Comparison of ENCODE assay signal across 8 cellular contexts in the genomic region with DNA sequence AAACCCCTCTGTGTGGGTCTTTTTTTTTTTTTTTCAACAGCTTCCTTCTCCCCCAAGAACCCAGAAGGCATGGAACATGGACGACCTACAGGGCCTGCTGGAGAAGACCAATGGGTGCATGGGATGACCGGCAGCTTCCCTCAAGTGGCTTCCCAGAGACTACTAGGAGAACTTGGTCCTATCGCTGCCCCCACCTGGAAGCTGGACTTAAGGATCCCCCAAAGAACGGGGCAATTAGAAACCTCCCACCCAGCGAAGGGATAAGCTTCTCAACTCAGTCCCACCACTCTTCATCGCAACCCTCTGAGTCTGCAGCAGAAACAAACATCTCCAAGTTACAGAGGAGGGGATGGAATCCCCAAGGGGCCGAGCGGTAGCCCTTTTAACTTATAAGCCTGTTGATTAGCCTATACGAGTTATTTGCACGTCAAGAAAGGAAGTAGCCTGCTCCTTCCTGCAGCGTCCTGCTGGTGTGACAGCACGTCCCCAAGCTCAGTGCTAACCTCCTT. TPM values are rescaled to one million over a fixed set of nuclear protein-coding genes. Genes with fewer than 3 reads are reported as not detected.
DNase-seq lines count a peak whose midpoint lies in the region; ATAC-seq and TF ChIP-seq lines count a peak whose summit lies in the region.

No MANE protein-coding gene starts in this region.

- POLR2A ChIA-PET in CD4-positive, alpha-beta memory T cell (lab: Charles Lee; ENCODE audit: partially characterized antibody) = interaction anchor here (0.7 to 7.9 kb wide), 8 partner anchors 8 to 97 kb away, joined by 3 to 323 read pairs (median 12); partner anchors contain the start of genes ANKRD36B, COX5B and ZAP70

- DNase-seq in CD4-positive, alpha-beta memory T cell = peak in 1 of 5 donors; percentile 27
- DNase-seq in LNCaP clone FGC (ENCODE audit: low read depth) (no peak), dorsolateral prefrontal cortex (no peak), islet precursor cell (no peak), NCI-H1436 (lab: John Stamatoyannopoulos, UW) (no peak), NCI-H1417 treated with DMSO at 0.1 percent for 48 hours (lab: John Stamatoyannopoulos, UW) (no peak)

- peaks cover 15 to 41% (median 23%) of the 10 kb centered on the region in 4 donors for H3K4me1 Mint-ChIP-seq in CD4-positive, alpha-beta memory T cell

- peaks cover 39% of the 10 kb centered on the region for H3K36me3 ChIP-seq in CD4-positive, alpha-beta memory T cell (ENCODE audit: insufficient read depth, low read length)
- H3K36me3 ChIP-seq in neural cell (ENCODE audit: insufficient read depth, low read length) = no peaks in the 10 kb centered on the region

- H3K4me3 Mint-ChIP-seq in CD4-positive, alpha-beta memory T cell = peak overlapping the region; percentile 92 to 97 (median 96)

- H3K27me3 Mint-ChIP-seq in CD4-positive, alpha-beta memory T cell = no peaks in the 10 kb centered on the region

- peak overlapping the region; percentile 92 for H3K27ac ChIP-seq in CD4-positive, alpha-beta memory T cell (ENCODE audit: low read depth, low read length)
- H3K27ac ChIP-seq in dorsolateral prefrontal cortex = peak overlapping the region in 58 of 59 donors; percentile 70 to 99 (median 96)
- peak overlapping the region; percentile 94 for H3K27ac ChIP-seq in neural cell (ENCODE audit: low read length)

- H3K4me3 ChIP-seq in CD4-positive, alpha-beta memory T cell (ENCODE audit: low read length in 2 of 2) = peak overlapping the region; percentile 4 to 99
- H3K4me3 ChIP-seq in LNCaP clone FGC (ENCODE audit: low read depth, low read length) = peak overlapping the region; percentile 90
- peak overlapping the region; percentile 58 to 97 (median 83) for H3K4me3 ChIP-seq in dorsolateral prefrontal cortex
- H3K4me3 ChIP-seq in neural cell (ENCODE audit: low read length) = peak overlapping the region; percentile 95

- no peak for TF ChIP-seq RAD21 in neural cell (conservative IDR thresholded peaks at IDR 0.05)

- H3F3A ChIP-seq in neural cell (ENCODE audit: insufficient read depth, low read length, poor library complexity, severe bottlenecking) = no peaks in the 10 kb centered on the region

- no peaks in the 10 kb centered on the region for H4K20me1 ChIP-seq in neural cell (ENCODE audit: insufficient read depth)

- H3K79me2 ChIP-seq in neural cell (replicated peaks; ENCODE audit: insufficient read depth, low read length) = peaks cover 20% of the 10 kb centered on the region

- TF ChIP-seq CTCF in LNCaP clone FGC (IDR thresholded peaks at IDR 0.05; ENCODE audit: control insufficient read depth, extremely low read depth, insufficient read depth) (no peak), dorsolateral prefrontal cortex (IDR thresholded peaks at IDR 0.05 in 54 of 56, conservative IDR thresholded peaks at IDR 0.05 in 2 of 56; ENCODE audit: low read depth in 1 of 56, partially characterized antibody in 56 of 56) (no peak), neural cell (IDR thresholded peaks at IDR 0.05; ENCODE audit: poor library complexity, severe bottlenecking) (no peak)

- CTCF ChIA-PET in CD4-positive, alpha-beta memory T cell (lab: Charles Lee; ENCODE audit: partially characterized antibody) = interaction anchor here (0.7 to 3.3 kb wide), 8 partner anchors 11 to 86 kb away, joined by 3 to 20 read pairs (median 7); partner anchors contain the start of genes ANKRD36B, COX5B and ZAP70

- intact Hi-C loops in CD4-positive, alpha-beta memory T cell (cut with micrococcal nuclease) = loop anchor here (5.0 kb wide), 2 partner anchors 50 to 335 kb away; partner anchors contain the start of genes TMEM131 and ZAP70
- intact Hi-C loops in dorsolateral prefrontal cortex (cut with DNase I) = loop anchor here (5.0 to 10.0 kb wide), 2 partner anchors 35 to 782 kb away; partner anchors contain the start of gene INPP4A (in 1 of the 2)

- H3K9ac ChIP-seq in neural cell (ENCODE audit: low read length) = peak overlapping the region; percentile 91

- peak overlapping the region; percentile 86 for H3K4me2 ChIP-seq in neural cell (ENCODE audit: low read length)

- no peak for ATAC-seq in HG03460 (IDR thresholded peaks at IDR 0.05; ENCODE audit: unreplicated experiment)

- no peak for TF ChIP-seq EP300 in neural cell (conservative IDR thresholded peaks at IDR 0.05; ENCODE audit: poor library complexity, severe bottlenecking)

- no peaks in the 10 kb centered on the region for H3K9me2 ChIP-seq in neural cell (ENCODE audit: insufficient read depth, low read length)

- H3K36me3 Mint-ChIP-seq in CD4-positive, alpha-beta memory T cell = peaks cover 6 to 37% of the 10 kb centered on the region in 2 donors

- peak overlapping the region; percentile 97 to 99 (median 97) for H3K27ac Mint-ChIP-seq in CD4-positive, alpha-beta memory T cell

- H3K4me1 ChIP-seq in CD4-positive, alpha-beta memory T cell (ENCODE audit: insufficient read depth, low read length) = peaks cover 36% of the 10 kb centered on the region

- no peaks in the 10 kb centered on the region for H3K9me3 Mint-ChIP-seq in CD4-positive, alpha-beta memory T cell

- no peaks in the 10 kb centered on the region for H3K27me3 ChIP-seq in CD4-positive, alpha-beta memory T cell (ENCODE audit: insufficient read depth, low read length)
- H3K27me3 ChIP-seq in dorsolateral prefrontal cortex = no peaks in the 10 kb centered on the region
- H3K27me3 ChIP-seq in neural cell (ENCODE audit: insufficient read depth, low read depth, low read length) = no peaks in the 10 kb centered on the region

- no peak overlapping the region for H2AFZ ChIP-seq in neural cell (ENCODE audit: low read depth, low read length)

- H3K9me3 ChIP-seq in CD4-positive, alpha-beta memory T cell (ENCODE audit: control insufficient read depth in 1 of 2, low read length in 2 of 2) = no peaks in the 10 kb centered on the region
- H3K9me3 ChIP-seq in neural cell (ENCODE audit: low read length) = no peaks in the 10 kb centered on the region

TF ChIP-seq in neural cell, 6 proteins besides CTCF, POLR2A, EP300 and RAD21:
- TF ChIP-seq POLR2AphosphoS5 (IDR thresholded peaks at IDR 0.05) (no peak), TAF1 (IDR thresholded peaks at IDR 0.05; ENCODE audit: low read depth) (no peak), SMC3 (conservative IDR thresholded peaks at IDR 0.05; ENCODE audit: poor library complexity) (no peak), EZH2 (IDR thresholded peaks at IDR 0.05; ENCODE audit: borderline replicate concordance, insufficient read depth, low read length, poor library complexity, severe bottlenecking) (no peak), MXI1 (conservative IDR thresholded peaks at IDR 0.05; ENCODE audit: poor library complexity, severe bottlenecking) (no peak)
- TF ChIP-seq, protein P1, sequence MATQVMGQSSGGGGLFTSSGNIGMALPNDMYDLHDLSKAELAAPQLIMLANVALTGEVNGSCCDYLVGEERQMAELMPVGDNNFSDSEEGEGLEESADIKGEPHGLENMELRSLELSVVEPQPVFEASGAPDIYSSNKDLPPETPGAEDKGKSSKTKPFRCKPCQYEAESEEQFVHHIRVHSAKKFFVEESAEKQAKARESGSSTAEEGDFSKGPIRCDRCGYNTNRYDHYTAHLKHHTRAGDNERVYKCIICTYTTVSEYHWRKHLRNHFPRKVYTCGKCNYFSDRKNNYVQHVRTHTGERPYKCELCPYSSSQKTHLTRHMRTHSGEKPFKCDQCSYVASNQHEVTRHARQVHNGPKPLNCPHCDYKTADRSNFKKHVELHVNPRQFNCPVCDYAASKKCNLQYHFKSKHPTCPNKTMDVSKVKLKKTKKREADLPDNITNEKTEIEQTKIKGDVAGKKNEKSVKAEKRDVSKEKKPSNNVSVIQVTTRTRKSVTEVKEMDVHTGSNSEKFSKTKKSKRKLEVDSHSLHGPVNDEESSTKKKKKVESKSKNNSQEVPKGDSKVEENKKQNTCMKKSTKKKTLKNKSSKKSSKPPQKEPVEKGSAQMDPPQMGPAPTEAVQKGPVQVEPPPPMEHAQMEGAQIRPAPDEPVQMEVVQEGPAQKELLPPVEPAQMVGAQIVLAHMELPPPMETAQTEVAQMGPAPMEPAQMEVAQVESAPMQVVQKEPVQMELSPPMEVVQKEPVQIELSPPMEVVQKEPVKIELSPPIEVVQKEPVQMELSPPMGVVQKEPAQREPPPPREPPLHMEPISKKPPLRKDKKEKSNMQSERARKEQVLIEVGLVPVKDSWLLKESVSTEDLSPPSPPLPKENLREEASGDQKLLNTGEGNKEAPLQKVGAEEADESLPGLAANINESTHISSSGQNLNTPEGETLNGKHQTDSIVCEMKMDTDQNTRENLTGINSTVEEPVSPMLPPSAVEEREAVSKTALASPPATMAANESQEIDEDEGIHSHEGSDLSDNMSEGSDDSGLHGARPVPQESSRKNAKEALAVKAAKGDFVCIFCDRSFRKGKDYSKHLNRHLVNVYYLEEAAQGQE (IDR thresholded peaks at IDR 0.05; ENCODE audit: borderline replicate concordance) = no peak

RNA-seq across cellular contexts. Expression of gene ACTR1B, which starts 1.4 kb away (rescaled TPM):
- total RNA-seq in CD4-positive, alpha-beta memory T cell = 10 to 100 TPM; 96.1 to 97.6 TPM
- polyA plus RNA-seq in CD4-positive, alpha-beta memory T cell = 10 to 100 TPM; 12.0 to 15.5 TPM
- 100 to 1,000 TPM in 113 of 120 experiments, 10 to 100 TPM in 7; 72.4 to 175 (median 133) TPM for total RNA-seq in dorsolateral prefrontal cortex
- polyA plus RNA-seq in neural cell = 138 and 168 TPM in 2 replicates
- polyA minus RNA-seq in neural cell = 55.0 and 61.4 TPM in 2 replicates

RNA-seq across cellular contexts. Expression of gene C2orf92, which starts 7.1 kb away (rescaled TPM):
- 10 to 100 TPM; 13.0 to 13.3 TPM for total RNA-seq in CD4-positive, alpha-beta memory T cell
- not detected for polyA plus RNA-seq in CD4-positive, alpha-beta memory T cell
- 10 to 100 TPM; 12.6 to 51.2 (median 25.2) TPM for total RNA-seq in dorsolateral prefrontal cortex
- 10.7 and 13.3 TPM in 2 replicates for polyA plus RNA-seq in neural cell
- polyA minus RNA-seq in neural cell = 5.1 and 10.2 TPM in 2 replicates

RNA-seq across cellular contexts. Expression of gene COX5B, which starts 16.6 kb away (rescaled TPM):
- total RNA-seq in CD4-positive, alpha-beta memory T cell = 100 to 1,000 TPM; 118 to 120 TPM
- 100 to 1,000 TPM; 339 to 387 TPM for polyA plus RNA-seq in CD4-positive, alpha-beta memory T cell
- total RNA-seq in dorsolateral prefrontal cortex = 100 to 1,000 TPM; 245 to 509 (median 381) TPM
- 616 and 636 TPM in 2 replicates for polyA plus RNA-seq in neural cell
- polyA minus RNA-seq in neural cell = 132 and 134 TPM in 2 replicates

RNA-seq across cellular contexts. Expression of gene ZAP70, which starts 50.9 kb away (rescaled TPM):
- total RNA-seq in CD4-positive, alpha-beta memory T cell = 100 to 1,000 TPM; 404 to 419 TPM
- 100 to 1,000 TPM; 140 to 149 TPM for polyA plus RNA-seq in CD4-positive, alpha-beta memory T cell
- total RNA-seq in dorsolateral prefrontal cortex = 1 to 10 TPM in 79 of 120 experiments, under 1 TPM in 41; 0.23 to 5.1 (median 1.3) TPM
- polyA plus RNA-seq in neural cell = 0.59 TPM in 1 of 2 replicates, not detected in the other
- polyA minus RNA-seq in neural cell = not detected in 2 replicates
